1 cellular context compared by ENCODE assay signal in genomic region chr7:55254596-55255500, GRCh38.
A peak's percentile ranks its signal among the peaks of the same experiment; 100 is the strongest.
TF ChIP-seq lines count a peak whose summit lies in the region.

No MANE protein-coding gene starts in this region.

TF ChIP-seq in HepG2, 621 proteins besides CTCF, POLR2A, EP300 and RAD21 (continued from another document and continues in another):
- no peak; the same call in 1 of the 2 replicates for TF ChIP-seq NFAT5 (CRISPR knock-in tag; IDR thresholded peaks at IDR 0.05)
- no peak for TF ChIP-seq ZEB1 (IDR thresholded peaks at IDR 0.05; ENCODE audit: insufficient replicate concordance, low read depth)
- peak; percentile 32; the same call in 1 of the 2 replicates for TF ChIP-seq ERF (CRISPR knock-in tag; IDR thresholded peaks at IDR 0.05)
- peak; percentile 85 to 95; a peak in 3 of 4 replicates for TF ChIP-seq HMGXB4 (CRISPR knock-in tag; IDR thresholded peaks at IDR 0.05; ENCODE audit: borderline replicate concordance in 1 of 2, low read depth in 1 of 2)
- no peak; the same call in 1 of the 2 replicates for TF ChIP-seq ZNF609 (CRISPR knock-in tag; IDR thresholded peaks at IDR 0.05; ENCODE audit: borderline replicate concordance)
- TF ChIP-seq ZNF746 (CRISPR knock-in tag; IDR thresholded peaks at IDR 0.05) = no peak; the same call in 1 of the 2 replicates
- TF ChIP-seq AGO1 (IDR thresholded peaks at IDR 0.05; ENCODE audit: low read depth, low read length, poor library complexity, severe bottlenecking) = no peak
- TF ChIP-seq ZSCAN31 (CRISPR knock-in tag; IDR thresholded peaks at IDR 0.05; ENCODE audit: low read depth) = 0 out of 2 replicates have a peak, but pooled peaks have one; percentile 31
- TF ChIP-seq NR2F6 (IDR thresholded peaks at IDR 0.05) = no peak
- TF ChIP-seq NR2F6 (CRISPR knock-in tag; IDR thresholded peaks at IDR 0.05) = no peak
- TF ChIP-seq ZNF83 (CRISPR knock-in tag; IDR thresholded peaks at IDR 0.05; ENCODE audit: borderline replicate concordance) = no peak
- TF ChIP-seq ZSCAN5A (CRISPR knock-in tag; IDR thresholded peaks at IDR 0.05; ENCODE audit: borderline replicate concordance) = no peak; the same call in 1 of the 2 replicates
- TF ChIP-seq ZNF574 (CRISPR knock-in tag; IDR thresholded peaks at IDR 0.05) = peak; percentile 31; the same call in 1 of the 2 replicates
- TF ChIP-seq ZKSCAN8 (CRISPR knock-in tag; IDR thresholded peaks at IDR 0.05; ENCODE audit: borderline replicate concordance) = no peak
- no peak for TF ChIP-seq ZNF580 (CRISPR knock-in tag; IDR thresholded peaks at IDR 0.05; ENCODE audit: borderline replicate concordance, low read depth)
- peak; percentile 64; the same call in 1 of the 2 replicates for TF ChIP-seq SMAD1 (CRISPR knock-in tag; IDR thresholded peaks at IDR 0.05; ENCODE audit: borderline replicate concordance, low read depth)
- no peak for TF ChIP-seq SUZ12 (IDR thresholded peaks at IDR 0.05; ENCODE audit: low read depth, low read length)
- TF ChIP-seq POGK (CRISPR knock-in tag; conservative IDR thresholded peaks at IDR 0.05) = peak; percentile 77
- TF ChIP-seq ZNF142 (CRISPR knock-in tag; IDR thresholded peaks at IDR 0.05) = no peak
- no peak for TF ChIP-seq SMYD3 (CRISPR knock-in tag; IDR thresholded peaks at IDR 0.05)
- TF ChIP-seq ZNF253 (CRISPR knock-in tag; IDR thresholded peaks at IDR 0.05; ENCODE audit: borderline replicate concordance) = peak; percentile 70; the same call in 1 of the 2 replicates
- TF ChIP-seq ZNF577 (CRISPR knock-in tag; IDR thresholded peaks at IDR 0.05; ENCODE audit: borderline replicate concordance, low read depth) = no peak
- peak; percentile 89 for TF ChIP-seq STAG1 (CRISPR knock-in tag; IDR thresholded peaks at IDR 0.05)
